1 cellular context compared by ENCODE assay signal in the genomic region with DNA sequence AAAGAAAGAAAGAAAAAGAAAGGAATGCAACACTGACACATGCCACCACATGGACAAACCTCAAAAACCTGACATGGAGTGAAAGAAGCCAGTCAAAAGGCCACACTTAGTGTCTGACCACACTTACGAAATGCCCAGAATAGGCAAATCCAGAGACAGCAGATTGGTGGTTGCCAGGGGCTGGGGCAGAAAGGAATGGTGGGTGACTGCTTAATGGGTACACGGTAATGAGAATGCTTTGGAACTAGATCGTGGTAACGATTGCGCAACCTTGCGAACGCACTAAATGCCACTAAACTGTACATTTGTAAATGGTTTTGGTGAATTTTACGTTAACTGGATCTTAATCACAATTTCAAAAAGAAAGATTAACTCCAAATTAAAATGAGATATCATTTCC.
TF ChIP-seq lines count a peak whose summit lies in the region.

No MANE protein-coding gene starts in this region.

TF ChIP-seq in HCT116, 20 proteins besides CTCF, POLR2A, EP300 and RAD21 (continued from another document):
- TF ChIP-seq, protein P1, sequence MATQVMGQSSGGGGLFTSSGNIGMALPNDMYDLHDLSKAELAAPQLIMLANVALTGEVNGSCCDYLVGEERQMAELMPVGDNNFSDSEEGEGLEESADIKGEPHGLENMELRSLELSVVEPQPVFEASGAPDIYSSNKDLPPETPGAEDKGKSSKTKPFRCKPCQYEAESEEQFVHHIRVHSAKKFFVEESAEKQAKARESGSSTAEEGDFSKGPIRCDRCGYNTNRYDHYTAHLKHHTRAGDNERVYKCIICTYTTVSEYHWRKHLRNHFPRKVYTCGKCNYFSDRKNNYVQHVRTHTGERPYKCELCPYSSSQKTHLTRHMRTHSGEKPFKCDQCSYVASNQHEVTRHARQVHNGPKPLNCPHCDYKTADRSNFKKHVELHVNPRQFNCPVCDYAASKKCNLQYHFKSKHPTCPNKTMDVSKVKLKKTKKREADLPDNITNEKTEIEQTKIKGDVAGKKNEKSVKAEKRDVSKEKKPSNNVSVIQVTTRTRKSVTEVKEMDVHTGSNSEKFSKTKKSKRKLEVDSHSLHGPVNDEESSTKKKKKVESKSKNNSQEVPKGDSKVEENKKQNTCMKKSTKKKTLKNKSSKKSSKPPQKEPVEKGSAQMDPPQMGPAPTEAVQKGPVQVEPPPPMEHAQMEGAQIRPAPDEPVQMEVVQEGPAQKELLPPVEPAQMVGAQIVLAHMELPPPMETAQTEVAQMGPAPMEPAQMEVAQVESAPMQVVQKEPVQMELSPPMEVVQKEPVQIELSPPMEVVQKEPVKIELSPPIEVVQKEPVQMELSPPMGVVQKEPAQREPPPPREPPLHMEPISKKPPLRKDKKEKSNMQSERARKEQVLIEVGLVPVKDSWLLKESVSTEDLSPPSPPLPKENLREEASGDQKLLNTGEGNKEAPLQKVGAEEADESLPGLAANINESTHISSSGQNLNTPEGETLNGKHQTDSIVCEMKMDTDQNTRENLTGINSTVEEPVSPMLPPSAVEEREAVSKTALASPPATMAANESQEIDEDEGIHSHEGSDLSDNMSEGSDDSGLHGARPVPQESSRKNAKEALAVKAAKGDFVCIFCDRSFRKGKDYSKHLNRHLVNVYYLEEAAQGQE (IDR thresholded peaks at IDR 0.05; ENCODE audit: low read depth): no peak
- TF ChIP-seq SP1 (IDR thresholded peaks at IDR 0.05; ENCODE audit: low read depth) (no peak), CEBPB (IDR thresholded peaks at IDR 0.05; ENCODE audit: low read depth) (peak; percentile 70)
